Comparison of ENCODE assay signal across 16 cellular contexts in genomic region chr18:47263828-47264314, GRCh38. TPM values are rescaled to one million over a fixed set of nuclear protein-coding genes. Genes with fewer than 3 reads are reported as not detected.
DNase-seq lines count a peak whose midpoint lies in the region; ATAC-seq and TF ChIP-seq lines count a peak whose summit lies in the region.
"Had no signal": no experiment of that assay in that cellular context is flagged by ENCODE, and none has a peak within 500 bp of the region (broad histone marks: within the 10 kb centered on the region; RNA-seq: fewer than 3 reads in every experiment).

No MANE protein-coding gene starts in this region.

- H3K27me3 Mint-ChIP-seq in progenitor cell of endocrine pancreas: peaks cover 97% of the 10 kb centered on the region
- peaks cover 62% of the 10 kb centered on the region for H3K27me3 Mint-ChIP-seq in activated naive CD4-positive, alpha-beta T cell treated with anti-CD3 and anti-CD28 coated beads for 36 hours (ENCODE audit: low read depth)

- peaks cover 2% of the 10 kb centered on the region for H3K36me3 Mint-ChIP-seq in progenitor cell of endocrine pancreas (ENCODE audit: insufficient read depth)
- H3K36me3 Mint-ChIP-seq in activated naive CD4-positive, alpha-beta T cell treated with anti-CD3 and anti-CD28 coated beads for 36 hours (ENCODE audit: low read depth): no peaks in the 10 kb centered on the region

- peaks cover 4% of the 10 kb centered on the region for H3K4me1 ChIP-seq in NT2/D1 (ENCODE audit: insufficient read depth, insufficient read length)
- H3K4me1 ChIP-seq: Caco-2 had no signal

- peaks cover 6% of the 10 kb centered on the region for H3K4me1 Mint-ChIP-seq in progenitor cell of endocrine pancreas (ENCODE audit: low read depth)
- peaks cover 7% of the 10 kb centered on the region for H3K4me1 Mint-ChIP-seq in activated naive CD4-positive, alpha-beta T cell treated with anti-CD3 and anti-CD28 coated beads for 36 hours (ENCODE audit: low read depth)
- H3K4me1 Mint-ChIP-seq: activated T-helper 17 cell treated with anti-CD3 and anti-CD28 coated beads, Interleukin-2, amount 50 U/mL, for 72 hours had no signal

- intact Hi-C loops in activated naive CD4-positive, alpha-beta T cell treated with anti-CD3 and anti-CD28 coated beads for 36 hours (cut with micrococcal nuclease): loop anchor here (1.0 to 10.0 kb wide), 3 partner anchors 13 to 491 kb away; partner anchors contain the start of gene SKOR2

- H3K9me3 ChIP-seq in NT2/D1 (ENCODE audit: insufficient read depth, low read length): no peaks in the 10 kb centered on the region
- H3K9me3 ChIP-seq: Caco-2 had no signal

- peak overlapping the region; percentile 74 for H3K9ac ChIP-seq in NT2/D1 (ENCODE audit: insufficient read length, low read depth)

- H3K4me3 ChIP-seq in NT2/D1 (ENCODE audit: insufficient read length, low read depth): peak overlapping the region; percentile 66
- peak overlapping the region; percentile 68 for H3K4me3 ChIP-seq in fibroblast of mammary gland (ENCODE audit: control insufficient read depth, low read depth, low read length)

- DNase-seq in EL (peak; percentile 20), NT2/D1 (ENCODE audit: low read depth, low spot score) (no peak), fibroblast of mammary gland (ENCODE audit: low read depth) (no peak), progenitor cell of endocrine pancreas (ENCODE audit: low spot score, unreplicated experiment) (no peak), glomerular visceral epithelial cell (ENCODE audit: extremely low spot score) (no peak), NCI-H446 (lab: John Stamatoyannopoulos, UW) (no peak)
- DNase-seq in activated naive CD4-positive, alpha-beta T cell treated with anti-CD3 and anti-CD28 coated beads for 36 hours: no peak
- DNase-seq: Caco-2, cerebellar nuclear complex, NCI-H1105, SIG-M5 had no signal

- no peaks in the 10 kb centered on the region for H3K9me3 Mint-ChIP-seq in progenitor cell of endocrine pancreas (ENCODE audit: low read depth)
- no peaks in the 10 kb centered on the region for H3K9me3 Mint-ChIP-seq in activated naive CD4-positive, alpha-beta T cell treated with anti-CD3 and anti-CD28 coated beads for 36 hours

- H3K4me3 Mint-ChIP-seq in progenitor cell of endocrine pancreas (ENCODE audit: low read depth): peak overlapping the region; percentile 24
- no peak overlapping the region for H3K4me3 Mint-ChIP-seq in activated naive CD4-positive, alpha-beta T cell treated with anti-CD3 and anti-CD28 coated beads for 36 hours
- H3K4me3 Mint-ChIP-seq: activated T-helper 17 cell treated with anti-CD3 and anti-CD28 coated beads, Interleukin-2, amount 50 U/mL, for 72 hours had no signal

- TF ChIP-seq CTCF in fibroblast of mammary gland (conservative IDR thresholded peaks at IDR 0.05; ENCODE audit: control insufficient read depth, insufficient read depth, low read depth, low read length) (no peak), progenitor cell of endocrine pancreas (IDR thresholded peaks at IDR 0.05; ENCODE audit: unreplicated experiment) (no peak)

- no peak for ATAC-seq in HG02623 (IDR thresholded peaks at IDR 0.05; ENCODE audit: unreplicated experiment)
- ATAC-seq: activated T-helper 17 cell treated with anti-CD3 and anti-CD28 coated beads, Interleukin-2, amount 50 U/mL, for 72 hours; HepG2 had no signal

- peaks cover 69% of the 10 kb centered on the region for H3K27me3 ChIP-seq in NT2/D1 (ENCODE audit: insufficient read depth, insufficient read length)

- H3K27ac Mint-ChIP-seq in progenitor cell of endocrine pancreas: no peak overlapping the region
- no peak overlapping the region for H3K27ac Mint-ChIP-seq in activated naive CD4-positive, alpha-beta T cell treated with anti-CD3 and anti-CD28 coated beads for 36 hours
- H3K27ac Mint-ChIP-seq: activated T-helper 17 cell treated with anti-CD3 and anti-CD28 coated beads, Interleukin-2, amount 50 U/mL, for 72 hours had no signal

- CTCF ChIA-PET in activated naive CD4-positive, alpha-beta T cell treated with anti-CD3 and anti-CD28 coated beads for 36 hours (lab: Charles Lee): interaction anchor here (0.7 to 1.5 kb wide), 3 partner anchors 14 to 17 kb away, joined by 3 to 4 read pairs (median 3); no protein-coding TSS in a partner anchor

- H3K36me3 ChIP-seq in NT2/D1 (ENCODE audit: insufficient read depth, insufficient read length, low read length): no peaks in the 10 kb centered on the region

RNA-seq across cellular contexts. Expression of gene SKOR2, which starts 12.4 kb away (rescaled TPM):
- total RNA-seq in progenitor cell of endocrine pancreas: not detected in 2 replicates
- not detected for total RNA-seq in activated naive CD4-positive, alpha-beta T cell treated with anti-CD3 and anti-CD28 coated beads for 36 hours
- total RNA-seq: activated T-helper 17 cell treated with anti-CD3 and anti-CD28 coated beads, Interleukin-2, amount 50 U/mL, for 72 hours; Caco-2; HepG2; lower leg skin; subcutaneous adipose tissue had no signal
